3 cellular contexts compared by ENCODE assay signal in genomic region chr5:174223355-174223754, GRCh38.
TF ChIP-seq lines count a peak whose summit lies in the region.

No MANE protein-coding gene starts in this region.

TF ChIP-seq in GM23338, 12 proteins besides CTCF, POLR2A, EP300 and RAD21 (continues in another document):
- TF ChIP-seq ZNF462 (CRISPR knock-in tag; IDR thresholded peaks at IDR 0.05) (no peak), ZNF331 (CRISPR knock-in tag; IDR thresholded peaks at IDR 0.05; ENCODE audit: low read depth) (no peak), NANOG (IDR thresholded peaks at IDR 0.05; ENCODE audit: borderline replicate concordance) (no peak), POLR2AphosphoS5 (IDR thresholded peaks at IDR 0.05; ENCODE audit: low read depth) (no peak), STAT1 (IDR thresholded peaks at IDR 0.05; ENCODE audit: unreplicated experiment) (no peak)

TF ChIP-seq in SK-N-SH treated with all-trans-retinoic acid at 6 μM for 48 hours, 23 proteins besides CTCF, POLR2A, EP300 and RAD21 (continued from another document):
- TF ChIP-seq BACH2 (CRISPR knock-in tag; IDR thresholded peaks at IDR 0.05; ENCODE audit: borderline replicate concordance), result no peak
- TF ChIP-seq GLIS3 (CRISPR knock-in tag; IDR thresholded peaks at IDR 0.05), result no peak
- no peak for TF ChIP-seq SNAI2 (CRISPR knock-in tag; IDR thresholded peaks at IDR 0.05)
- TF ChIP-seq OSR1 (CRISPR knock-in tag; IDR thresholded peaks at IDR 0.05), result no peak
- TF ChIP-seq ISL1 (CRISPR knock-in tag; IDR thresholded peaks at IDR 0.05), result no peak
- TF ChIP-seq TSHZ2 (CRISPR knock-in tag; IDR thresholded peaks at IDR 0.05), result no peak
- no peak for TF ChIP-seq TOX (CRISPR knock-in tag; IDR thresholded peaks at IDR 0.05; ENCODE audit: borderline replicate concordance)
- TF ChIP-seq POU6F1 (CRISPR knock-in tag; IDR thresholded peaks at IDR 0.05; ENCODE audit: borderline replicate concordance, low read depth), result no peak
- no peak for TF ChIP-seq RARB (CRISPR knock-in tag; IDR thresholded peaks at IDR 0.05)
- TF ChIP-seq ZNF8 (CRISPR knock-in tag; IDR thresholded peaks at IDR 0.05), result no peak
- no peak for TF ChIP-seq ZNF565 (CRISPR knock-in tag; conservative IDR thresholded peaks at IDR 0.05; ENCODE audit: low read depth)
- TF ChIP-seq PATZ1 (CRISPR knock-in tag; IDR thresholded peaks at IDR 0.05; ENCODE audit: borderline replicate concordance), result no peak
- TF ChIP-seq ESRRG (CRISPR knock-in tag; IDR thresholded peaks at IDR 0.05), result no peak
- TF ChIP-seq TCF4 (CRISPR knock-in tag; IDR thresholded peaks at IDR 0.05; ENCODE audit: borderline replicate concordance), result no peak; the same call in 1 of the 2 replicates

TF ChIP-seq in H1, 55 proteins besides CTCF, POLR2A, EP300 and RAD21 (continued from another document):
- no peak for TF ChIP-seq CHD7 (IDR thresholded peaks at IDR 0.05; ENCODE audit: insufficient replicate concordance, low read length)
- TF ChIP-seq SIN3A (conservative IDR thresholded peaks at IDR 0.05 in 1 of 2, IDR thresholded peaks at IDR 0.05 in 1 of 2; ENCODE audit: low read depth in 1 of 2, low read length in 2 of 2), result no peak
- no peak for TF ChIP-seq CBX8 (IDR thresholded peaks at IDR 0.05; ENCODE audit: borderline replicate concordance, low read depth, low read length)
